In the genomic region with DNA sequence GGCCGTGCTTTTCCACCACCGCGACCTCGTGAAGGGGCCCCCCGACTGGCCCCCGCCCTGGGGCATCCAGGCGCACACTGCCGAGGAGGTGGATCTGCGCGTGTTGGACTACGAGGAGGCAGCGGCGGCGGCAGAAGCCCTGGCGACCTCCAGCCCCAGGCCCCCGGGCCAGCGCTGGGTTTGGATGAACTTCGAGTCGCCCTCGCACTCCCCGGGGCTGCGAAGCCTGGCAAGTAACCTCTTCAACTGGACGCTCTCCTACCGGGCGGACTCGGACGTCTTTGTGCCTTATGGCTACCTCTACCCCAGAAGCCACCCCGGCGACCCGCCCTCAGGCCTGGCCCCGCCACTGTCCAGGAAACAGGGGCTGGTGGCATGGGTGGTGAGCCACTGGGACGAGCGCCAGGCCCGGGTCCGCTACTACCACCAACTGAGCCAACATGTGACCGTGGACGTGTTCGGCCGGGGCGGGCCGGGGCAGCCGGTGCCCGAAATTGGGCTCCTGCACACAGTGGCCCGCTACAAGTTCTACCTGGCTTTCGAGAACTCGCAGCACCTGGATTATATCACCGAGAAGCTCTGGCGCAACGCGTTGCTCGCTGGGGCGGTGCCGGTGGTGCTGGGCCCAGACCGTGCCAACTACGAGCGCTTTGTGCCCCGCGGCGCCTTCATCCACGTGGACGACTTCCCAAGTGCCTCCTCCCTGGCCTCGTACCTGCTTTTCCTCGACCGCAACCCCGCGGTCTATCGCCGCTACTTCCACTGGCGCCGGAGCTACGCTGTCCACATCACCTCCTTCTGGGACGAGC, we compare ENCODE assay signal across 8 cellular contexts. TPM values are rescaled to one million over a fixed set of nuclear protein-coding genes. Genes with fewer than 3 reads are reported as not detected.
DNase-seq lines count a peak whose midpoint lies in the region; ATAC-seq and TF ChIP-seq lines count a peak whose summit lies in the region.

No MANE protein-coding gene starts in this region.

- H3K9ac ChIP-seq in BLaER1 = peak overlapping the region; percentile 94
- H3K9ac ChIP-seq in colonic mucosa (ENCODE audit: low read depth in 2 of 2, low read length in 2 of 2) = peak overlapping the region; percentile 94 to 97

- peak; percentile 49 for DNase-seq in LoVo (ENCODE audit: low spot score)
- peak; percentile 53 for DNase-seq in colonic mucosa
- DNase-seq in memory B cell (ENCODE audit: low spot score in 2 of 2) = no peak
- peak; percentile 71 for DNase-seq in type B pancreatic cell (ENCODE audit: extremely low spot score, unreplicated experiment)
- no peak for DNase-seq in stimulated activated CD4-positive, alpha-beta T cell treated with anti-CD3 and anti-CD28 coated beads, Interleukin-2, amount 100 ng/mL, for 24 hours

- H4K20me1 ChIP-seq in BLaER1 = peaks cover 54% of the 10 kb centered on the region

- H3K27me3 ChIP-seq in BLaER1 = no peaks in the 10 kb centered on the region
- H3K27me3 ChIP-seq in colonic mucosa = no peaks in the 10 kb centered on the region

- H3K4me1 Mint-ChIP-seq in memory B cell (peaks cover 14% of the 10 kb centered on the region), type B pancreatic cell (ENCODE audit: unreplicated experiment) (peaks cover 29% of the 10 kb centered on the region)

- H3K4me1 ChIP-seq in BLaER1 (peaks cover 52% of the 10 kb centered on the region), colonic mucosa (no peaks in the 10 kb centered on the region)

- H3K9me3 Mint-ChIP-seq in memory B cell = no peaks in the 10 kb centered on the region
- H3K9me3 Mint-ChIP-seq in type B pancreatic cell = peaks cover 6% of the 10 kb centered on the region

- ATAC-seq in memory B cell (ENCODE audit: low read depth) = no peak
- no peak for ATAC-seq in HG03025 (IDR thresholded peaks at IDR 0.05; ENCODE audit: low FRiP score, unreplicated experiment)
- ATAC-seq in GM19328 (IDR thresholded peaks at IDR 0.05; ENCODE audit: unreplicated experiment) = no peak

- H3K27ac Mint-ChIP-seq in memory B cell (no peak overlapping the region), type B pancreatic cell (peak overlapping the region; percentile 91)

- no peaks in the 10 kb centered on the region for H3K9me3 ChIP-seq in BLaER1
- H3K9me3 ChIP-seq in colonic mucosa = no peaks in the 10 kb centered on the region

- intact Hi-C loops in colonic mucosa (cut with DNase I) = no loop called here

- H3K36me3 ChIP-seq in BLaER1 (peaks cover 21% of the 10 kb centered on the region), colonic mucosa (no peaks in the 10 kb centered on the region)

- TF ChIP-seq CTCF in colonic mucosa (IDR thresholded peaks at IDR 0.05) (no peak), type B pancreatic cell (conservative IDR thresholded peaks at IDR 0.05) (no peak)

- H3K27ac ChIP-seq in BLaER1 (peak overlapping the region; percentile 98), colonic mucosa (peak overlapping the region; percentile 99)

- H3K36me3 Mint-ChIP-seq in memory B cell (peaks cover 2% of the 10 kb centered on the region), type B pancreatic cell (peaks cover 14% of the 10 kb centered on the region)

- H3K27me3 Mint-ChIP-seq in memory B cell = peaks cover 2% of the 10 kb centered on the region
- peaks cover 5% of the 10 kb centered on the region for H3K27me3 Mint-ChIP-seq in type B pancreatic cell

- H3K4me3 ChIP-seq in BLaER1 (peak overlapping the region; percentile 83), colonic mucosa (peak overlapping the region; percentile 61)

- H3K4me3 Mint-ChIP-seq in memory B cell = peak overlapping the region; percentile 75
- H3K4me3 Mint-ChIP-seq in type B pancreatic cell = peak overlapping the region; percentile 94

- H3K4me2 ChIP-seq in BLaER1 = peak overlapping the region; percentile 86

RNA-seq across cellular contexts. Expression of a gene that starts 1.3 kb away (rescaled TPM):
- total RNA-seq in colonic mucosa (10 to 100 TPM; 28.0 to 28.5 TPM), type B pancreatic cell (ENCODE audit: low replicate concordance) (10.4 and 40.1 TPM in 2 replicates)

RNA-seq across cellular contexts. Expression of a gene that starts 22.1 kb away (rescaled TPM):
- total RNA-seq in colonic mucosa (1 to 10 TPM; 6.3 to 6.7 TPM), type B pancreatic cell (ENCODE audit: low replicate concordance) (4.2 and 11.6 TPM in 2 replicates)

RNA-seq across cellular contexts. Expression of a gene that starts 32.8 kb away (rescaled TPM):
- total RNA-seq in colonic mucosa (not detected), type B pancreatic cell (ENCODE audit: low replicate concordance) (not detected in 2 replicates)

RNA-seq across cellular contexts. Expression of a gene that starts 51.3 kb away (rescaled TPM):
- 10 to 100 TPM; 10.7 to 14.6 TPM for total RNA-seq in colonic mucosa
- total RNA-seq in type B pancreatic cell (ENCODE audit: low replicate concordance) = 15.0 and 21.7 TPM in 2 replicates

RNA-seq across cellular contexts. Expression of a gene that starts 51.4 kb away (rescaled TPM):
- total RNA-seq in colonic mucosa (10 to 100 TPM; 14.0 to 17.6 TPM), type B pancreatic cell (ENCODE audit: low replicate concordance) (22.6 and 37.6 TPM in 2 replicates)

Comparison
In these comparisons a context has a peak if more than half of its experiments do, and no peak if none do; other contexts are left out.
1. DNase-seq: peak in LoVo (single experiment), colonic mucosa (single experiment) and type B pancreatic cell (single experiment); none in memory B cell (0 of 2) and stimulated activated CD4-positive, alpha-beta T cell treated with anti-CD3 and anti-CD28 coated beads, Interleukin-2, amount 100 ng/mL, for 24 hours (0 of 2).